In the genomic region with DNA sequence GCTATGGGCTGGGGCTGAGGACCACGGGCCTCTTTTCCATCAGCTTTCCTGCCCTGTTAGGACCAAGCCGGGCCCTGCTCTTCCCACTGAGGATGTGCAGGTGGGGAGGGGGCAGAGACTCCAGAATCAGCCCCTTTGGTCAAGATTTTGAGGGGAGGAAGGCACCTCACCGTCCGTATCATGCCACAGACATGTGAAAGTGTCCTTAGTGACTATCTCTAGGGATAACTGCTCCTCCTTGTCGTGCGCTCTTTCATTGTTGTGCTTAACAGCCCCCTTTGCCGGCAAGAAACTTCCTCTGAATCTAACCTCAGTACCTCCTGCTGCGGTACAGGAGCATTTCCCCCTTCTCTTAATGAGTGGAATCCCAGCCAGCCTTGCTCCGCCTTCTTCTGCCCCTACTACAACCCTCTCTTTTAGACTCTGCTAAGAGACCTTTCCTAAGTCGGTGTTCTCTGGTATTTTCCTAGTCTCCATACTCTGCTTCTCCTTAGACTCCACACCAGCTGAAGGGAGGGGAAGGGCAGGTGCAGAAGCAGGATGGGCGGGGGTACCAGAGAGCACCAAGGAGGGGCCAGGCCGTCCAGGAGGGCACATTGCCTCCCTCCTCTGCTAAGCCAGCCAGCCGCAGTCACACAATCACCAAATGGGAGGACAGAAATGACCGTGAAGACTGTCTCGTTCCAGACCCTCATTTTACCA, we compare ENCODE assay signal across 13 cellular contexts. TPM values are rescaled to one million over a fixed set of nuclear protein-coding genes. Genes with fewer than 3 reads are reported as not detected.
DNase-seq lines count a peak whose midpoint lies in the region; ATAC-seq, FAIRE-seq and TF ChIP-seq lines count a peak whose summit lies in the region.
"Had no signal": no experiment of that assay in that cellular context is flagged by ENCODE, and none has a peak within 500 bp of the region (broad histone marks: within the 10 kb centered on the region; RNA-seq: fewer than 3 reads in every experiment).

No MANE protein-coding gene starts in this region.

- TF ChIP-seq CTCF in astrocyte (IDR thresholded peaks at IDR 0.05; ENCODE audit: insufficient read depth, low read depth, low read length), result no peak

- H3K36me3 ChIP-seq in astrocyte (ENCODE audit: insufficient read depth, low read length), result no peaks in the 10 kb centered on the region

- no peak overlapping the region for H2AFZ ChIP-seq in astrocyte (ENCODE audit: low read depth, low read length)

- no peaks in the 10 kb centered on the region for H3K9me3 ChIP-seq in astrocyte (ENCODE audit: insufficient read depth, low read depth, low read length)
- H3K9me3 ChIP-seq: body of pancreas had no signal

- FAIRE-seq in astrocyte (lab: Jason Lieb, UNC), result no peak
- FAIRE-seq: K562 had no signal

- no peak overlapping the region for H3K27ac ChIP-seq in astrocyte (ENCODE audit: low read depth, low read length)
- H3K27ac ChIP-seq in substantia nigra (ENCODE audit: low read depth, low read length, poor library complexity, severe bottlenecking), result peak overlapping the region; percentile 99
- H3K27ac ChIP-seq: body of pancreas had no signal

- peaks cover 6% of the 10 kb centered on the region for H4K20me1 ChIP-seq in astrocyte (ENCODE audit: insufficient read depth, low read length)

- DNase-seq in activated naive CD4-positive, alpha-beta T cell (lab: John Stamatoyannopoulos, UW), result no peak
- DNase-seq in astrocyte (ENCODE audit: low read depth) (no peak), memory B cell (ENCODE audit: low spot score in 2 of 2) (no peak), substantia nigra (lab: John Stamatoyannopoulos, UW) (peak in 5 of 49 donors; percentile 36 to 68 (median 47)), SKM-1 treated with dmso at 0.1 percent for 144 hours (lab: John Stamatoyannopoulos, UW; ENCODE audit: unreplicated experiment) (no peak), NCI-H2081 (lab: John Stamatoyannopoulos, UW) (no peak)
- DNase-seq: body of pancreas, NCI-H187, NCI-H82 had no signal

- no peak overlapping the region for H3K9ac ChIP-seq in astrocyte (ENCODE audit: low read length)

- no peaks in the 10 kb centered on the region for H3K9me3 Mint-ChIP-seq in activated naive CD4-positive, alpha-beta T cell treated with anti-CD3 and anti-CD28 coated beads, Interleukin-2, amount 50 U/mL, for 24 hours
- H3K9me3 Mint-ChIP-seq in astrocyte (ENCODE audit: unreplicated experiment) (no peaks in the 10 kb centered on the region), memory B cell (no peaks in the 10 kb centered on the region)

- H3K4me1 Mint-ChIP-seq in activated naive CD4-positive, alpha-beta T cell treated with anti-CD3 and anti-CD28 coated beads, Interleukin-2, amount 50 U/mL, for 24 hours, result peaks cover 16% of the 10 kb centered on the region
- H3K4me1 Mint-ChIP-seq in astrocyte (ENCODE audit: low read depth, unreplicated experiment), result peaks cover 2% of the 10 kb centered on the region
- peaks cover 16% of the 10 kb centered on the region for H3K4me1 Mint-ChIP-seq in memory B cell

- H3K36me3 Mint-ChIP-seq in activated naive CD4-positive, alpha-beta T cell treated with anti-CD3 and anti-CD28 coated beads, Interleukin-2, amount 50 U/mL, for 24 hours, result no peaks in the 10 kb centered on the region
- H3K36me3 Mint-ChIP-seq in astrocyte (ENCODE audit: low read depth, unreplicated experiment), result no peaks in the 10 kb centered on the region
- no peaks in the 10 kb centered on the region for H3K36me3 Mint-ChIP-seq in memory B cell

- no peak overlapping the region for H3K4me2 ChIP-seq in astrocyte (ENCODE audit: low read length)

- peak overlapping the region; percentile 60 for H3K4me3 Mint-ChIP-seq in activated naive CD4-positive, alpha-beta T cell treated with anti-CD3 and anti-CD28 coated beads, Interleukin-2, amount 50 U/mL, for 24 hours
- H3K4me3 Mint-ChIP-seq in astrocyte (ENCODE audit: unreplicated experiment), result peak overlapping the region; percentile 81
- no peak overlapping the region for H3K4me3 Mint-ChIP-seq in memory B cell

- ATAC-seq in memory B cell (ENCODE audit: low read depth) (no peak), HG02852 (IDR thresholded peaks at IDR 0.05; ENCODE audit: unreplicated experiment) (no peak)
- ATAC-seq: body of pancreas, K562 had no signal

- H3K27me3 ChIP-seq in astrocyte (ENCODE audit: insufficient read depth, low read length), result peaks cover 26% of the 10 kb centered on the region
- H3K27me3 ChIP-seq: body of pancreas had no signal

- H3K27me3 Mint-ChIP-seq in activated naive CD4-positive, alpha-beta T cell treated with anti-CD3 and anti-CD28 coated beads, Interleukin-2, amount 50 U/mL, for 24 hours, result peaks cover 39% of the 10 kb centered on the region
- H3K27me3 Mint-ChIP-seq in astrocyte (ENCODE audit: low read depth, unreplicated experiment), result peaks cover 67% of the 10 kb centered on the region
- peaks cover 35% of the 10 kb centered on the region for H3K27me3 Mint-ChIP-seq in memory B cell

- H3K4me3 ChIP-seq in astrocyte (ENCODE audit: insufficient read depth, low read depth, low read length), result no peak overlapping the region
- H3K4me3 ChIP-seq: K562 had no signal

- H3K4me1 ChIP-seq in astrocyte (ENCODE audit: insufficient read depth, low read length), result no peaks in the 10 kb centered on the region

- no peaks in the 10 kb centered on the region for H3K79me2 ChIP-seq in astrocyte (ENCODE audit: insufficient read depth, low read length)

- H3K27ac Mint-ChIP-seq in activated naive CD4-positive, alpha-beta T cell treated with anti-CD3 and anti-CD28 coated beads, Interleukin-2, amount 50 U/mL, for 24 hours, result no peak overlapping the region
- H3K27ac Mint-ChIP-seq in astrocyte (ENCODE audit: unreplicated experiment) (peak overlapping the region; percentile 70), memory B cell (peak overlapping the region; percentile 6)

RNA-seq across cellular contexts. Expression of gene B3GAT1, which starts 1.4 kb away (rescaled TPM):
- 1.9 TPM in 2 replicates for total RNA-seq in astrocyte
- total RNA-seq: lung microvascular endothelial cell had no signal
